ENCODE assay signal across 1 cellular context in the genomic region with DNA sequence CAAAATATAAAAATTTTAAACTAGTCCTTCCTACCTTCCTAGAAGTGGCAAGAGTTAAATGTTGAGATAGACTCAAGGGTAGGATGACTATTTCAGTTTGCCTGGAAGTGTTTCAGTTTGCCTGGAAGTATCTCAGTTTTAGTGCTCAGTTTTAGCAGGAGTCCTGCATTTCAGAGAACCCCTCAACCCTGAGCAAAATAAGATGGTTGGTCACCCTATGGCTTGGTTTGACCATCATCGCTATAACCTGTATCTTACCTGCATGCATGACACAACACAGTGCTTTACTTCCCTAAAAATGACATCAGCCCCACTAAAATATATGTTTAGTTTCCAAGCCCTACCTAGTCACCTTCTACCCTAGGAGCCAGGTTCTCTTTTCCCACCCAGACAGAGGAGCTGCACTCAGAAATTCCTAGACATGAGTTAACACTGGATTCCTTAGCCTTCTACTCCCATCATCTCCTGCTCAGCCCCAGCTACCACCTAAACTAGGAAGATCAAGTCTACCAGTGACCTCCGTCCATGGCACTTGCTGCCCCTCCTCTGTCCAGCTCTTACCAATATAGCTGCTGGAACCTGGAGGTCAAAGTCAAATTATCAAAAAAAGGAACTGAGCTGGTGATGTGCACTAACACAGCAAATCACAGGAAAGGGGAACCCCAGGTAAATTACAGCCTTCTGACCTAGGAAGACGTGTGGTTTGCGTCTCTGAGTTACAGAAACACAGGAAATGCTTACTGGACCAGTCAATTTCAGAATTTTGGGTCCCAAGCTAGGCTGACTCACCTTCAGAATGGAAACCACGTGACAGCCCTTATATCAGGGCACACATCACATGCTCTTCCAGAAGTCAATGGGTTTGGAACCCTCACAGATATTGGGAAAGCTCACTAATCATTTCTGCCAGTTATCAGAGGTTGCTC.
TF ChIP-seq lines count a peak whose summit lies in the region.

No MANE protein-coding gene starts in this region.

TF ChIP-seq in A549, 52 proteins besides CTCF, POLR2A, EP300 and RAD21 (continued from another document):
- TF ChIP-seq, protein P1, sequence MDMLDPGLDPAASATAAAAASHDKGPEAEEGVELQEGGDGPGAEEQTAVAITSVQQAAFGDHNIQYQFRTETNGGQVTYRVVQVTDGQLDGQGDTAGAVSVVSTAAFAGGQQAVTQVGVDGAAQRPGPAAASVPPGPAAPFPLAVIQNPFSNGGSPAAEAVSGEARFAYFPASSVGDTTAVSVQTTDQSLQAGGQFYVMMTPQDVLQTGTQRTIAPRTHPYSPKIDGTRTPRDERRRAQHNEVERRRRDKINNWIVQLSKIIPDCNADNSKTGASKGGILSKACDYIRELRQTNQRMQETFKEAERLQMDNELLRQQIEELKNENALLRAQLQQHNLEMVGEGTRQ (IDR thresholded peaks at IDR 0.05), result peak; percentile 70
- TF ChIP-seq NR3C1 (IDR thresholded peaks at IDR 0.05), result no peak
- TF ChIP-seq ZC3H11A (IDR thresholded peaks at IDR 0.05), result no peak
TF ChIP-seq in A549: peak in this region for 1.
